ENCODE assay signal across 1 cellular context in genomic region chr12:122850695-122851350, GRCh38.
A peak's percentile ranks its signal among the peaks of the same experiment; 100 is the strongest.
TF ChIP-seq lines count a peak whose summit lies in the region.

No MANE protein-coding gene starts in this region.

TF ChIP-seq in endothelial cell of umbilical vein, 7 proteins besides CTCF, POLR2A, EP300 and RAD21:
- TF ChIP-seq MAX (IDR thresholded peaks at IDR 0.05; ENCODE audit: insufficient read depth, insufficient read length) (no peak), MYC (IDR thresholded peaks at IDR 0.05; ENCODE audit: low read depth, low read length) (no peak), JUN (IDR thresholded peaks at IDR 0.05; ENCODE audit: borderline replicate concordance, insufficient read depth, insufficient read length, low read depth) (peak; percentile 12), EZH2 (IDR thresholded peaks at IDR 0.05; ENCODE audit: borderline replicate concordance, low read depth, low read length, severe bottlenecking) (no peak)
